Comparison of ENCODE assay signal across 8 cellular contexts in the genomic region with DNA sequence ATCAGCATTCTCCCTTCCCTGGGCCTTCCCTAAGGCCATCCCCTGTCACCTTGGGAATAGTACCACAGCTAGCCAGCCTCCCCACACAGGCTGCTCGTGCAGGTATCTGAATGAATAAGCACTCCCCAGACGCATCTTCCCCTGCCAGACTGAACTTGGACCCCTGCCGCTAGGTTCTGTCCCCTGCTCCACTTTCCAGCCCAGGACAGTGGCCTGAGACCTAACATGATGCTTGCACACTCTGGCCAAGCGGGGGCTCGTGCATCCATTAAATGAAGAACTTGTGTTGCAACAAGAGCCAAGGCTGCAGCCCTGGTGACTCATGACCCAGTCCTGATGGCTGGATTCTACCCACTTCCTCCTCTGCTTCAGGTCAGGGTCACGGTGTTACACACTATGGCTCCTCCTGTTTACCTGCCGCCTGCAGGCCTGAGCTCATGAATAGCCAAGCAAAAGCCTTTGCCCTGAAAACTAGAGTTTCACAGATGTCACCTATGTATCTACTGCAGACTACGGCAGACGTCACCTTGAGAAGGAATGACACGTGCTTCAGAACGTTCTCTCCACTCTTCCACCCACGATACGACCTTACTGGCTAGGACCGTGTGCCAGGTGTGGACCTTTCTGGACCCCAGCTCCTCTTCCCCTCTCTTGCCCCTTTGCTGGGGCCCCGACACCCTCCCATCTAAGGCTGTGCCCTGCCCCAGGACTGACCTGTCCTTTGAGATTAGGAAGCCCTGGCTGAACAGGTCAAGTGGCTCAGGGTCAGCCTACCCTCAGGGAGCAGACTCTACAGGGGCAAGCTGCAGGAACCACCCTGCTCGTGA. TPM values are rescaled to one million over a fixed set of nuclear protein-coding genes. Genes with fewer than 3 reads are reported as not detected.
DNase-seq lines count a peak whose midpoint lies in the region; ATAC-seq and TF ChIP-seq lines count a peak whose summit lies in the region.

No MANE protein-coding gene starts in this region.

- H3K9me3 Mint-ChIP-seq in activated T-helper 1 cell treated with anti-CD3 and anti-CD28 coated beads, Interleukin-12 subunit alpha, Interleukin-12 subunit beta, Interleukin-2, Interleukin-4 antibody, amounts not matched to agents 30 ng/mL and 10 ng/mL and 1 ng/mL, durations not matched to agents 14 hours and 24 hours and 36 hours: no peaks in the 10 kb centered on the region

- DNase-seq in 8988T: peak; percentile 42
- DNase-seq in HK-2 (ENCODE audit: unreplicated experiment): peak; percentile 42
- no peak for DNase-seq in activated T-helper 1 cell treated with anti-CD3 and anti-CD28 coated beads, Interleukin-12 subunit alpha, Interleukin-12 subunit beta, Interleukin-2, Interleukin-4 antibody, amounts not matched to agents 30 ng/mL and 10 ng/mL and 1 ng/mL, durations not matched to agents 14 hours and 24 hours and 36 hours (ENCODE audit: low spot score)
- DNase-seq in left lung: peak; percentile 52 to 72
- DNase-seq in GOT3 (lab: John Stamatoyannopoulos, UW): no peak
- no peak for DNase-seq in NCI-H1417 (lab: John Stamatoyannopoulos, UW)
- no peak for DNase-seq in epidermal melanocyte (ENCODE audit: insufficient read length, low spot score)

- TF ChIP-seq CTCF in left lung (IDR thresholded peaks at IDR 0.05): no peak

- no peaks in the 10 kb centered on the region for H3K36me3 Mint-ChIP-seq in activated T-helper 1 cell treated with anti-CD3 and anti-CD28 coated beads, Interleukin-12 subunit alpha, Interleukin-12 subunit beta, Interleukin-2, Interleukin-4 antibody, amounts not matched to agents 30 ng/mL and 10 ng/mL and 1 ng/mL, durations not matched to agents 14 hours and 24 hours and 36 hours (ENCODE audit: low read depth)

- no peaks in the 10 kb centered on the region for H3K9me3 ChIP-seq in left lung

- no peak overlapping the region for H3K27ac ChIP-seq in left lung

- intact Hi-C loops in activated T-helper 1 cell treated with anti-CD3 and anti-CD28 coated beads, Interleukin-12 subunit alpha, Interleukin-12 subunit beta, Interleukin-2, Interleukin-4 antibody, amounts not matched to agents 30 ng/mL and 10 ng/mL and 1 ng/mL, durations not matched to agents 14 hours and 24 hours and 36 hours (cut with micrococcal nuclease): no loop called here
- intact Hi-C loops in left lung (cut with DNase I): no loop called here

- ATAC-seq in GM18867 (IDR thresholded peaks at IDR 0.05; ENCODE audit: unreplicated experiment): peak; percentile 70
- ATAC-seq in left lung: peak; percentile 78

- H3K4me3 ChIP-seq in left lung: no peak overlapping the region

- H3K4me1 ChIP-seq in left lung: peaks cover 0 to 19% of the 10 kb centered on the region in 2 donors

- peaks cover 38% of the 10 kb centered on the region for H3K4me1 Mint-ChIP-seq in activated T-helper 1 cell treated with anti-CD3 and anti-CD28 coated beads, Interleukin-12 subunit alpha, Interleukin-12 subunit beta, Interleukin-2, Interleukin-4 antibody, amounts not matched to agents 30 ng/mL and 10 ng/mL and 1 ng/mL, durations not matched to agents 14 hours and 24 hours and 36 hours (ENCODE audit: low read depth)

- no peaks in the 10 kb centered on the region for H3K27me3 ChIP-seq in left lung

- H3K27ac Mint-ChIP-seq in activated T-helper 1 cell treated with anti-CD3 and anti-CD28 coated beads, Interleukin-12 subunit alpha, Interleukin-12 subunit beta, Interleukin-2, Interleukin-4 antibody, amounts not matched to agents 30 ng/mL and 10 ng/mL and 1 ng/mL, durations not matched to agents 14 hours and 24 hours and 36 hours: peak overlapping the region; percentile 50

- H3K4me3 Mint-ChIP-seq in activated T-helper 1 cell treated with anti-CD3 and anti-CD28 coated beads, Interleukin-12 subunit alpha, Interleukin-12 subunit beta, Interleukin-2, Interleukin-4 antibody, amounts not matched to agents 30 ng/mL and 10 ng/mL and 1 ng/mL, durations not matched to agents 14 hours and 24 hours and 36 hours: no peak overlapping the region

- no peaks in the 10 kb centered on the region for H3K36me3 ChIP-seq in left lung

- peaks cover 3% of the 10 kb centered on the region for H3K27me3 Mint-ChIP-seq in activated T-helper 1 cell treated with anti-CD3 and anti-CD28 coated beads, Interleukin-12 subunit alpha, Interleukin-12 subunit beta, Interleukin-2, Interleukin-4 antibody, amounts not matched to agents 30 ng/mL and 10 ng/mL and 1 ng/mL, durations not matched to agents 14 hours and 24 hours and 36 hours (ENCODE audit: insufficient read depth)

RNA-seq across cellular contexts. Expression of a gene that starts 6.5 kb away (rescaled TPM):
- total RNA-seq in activated T-helper 1 cell treated with anti-CD3 and anti-CD28 coated beads, Interleukin-12 subunit alpha, Interleukin-12 subunit beta, Interleukin-2, Interleukin-4 antibody, amounts not matched to agents 30 ng/mL and 10 ng/mL and 1 ng/mL, durations not matched to agents 14 hours and 24 hours and 36 hours: 12.7 and 14.6 TPM in 2 replicates
- 10 to 100 TPM; 12.9 to 19.6 TPM for total RNA-seq in left lung

RNA-seq across cellular contexts. Expression of a gene that starts 24.7 kb away (rescaled TPM):
- 89.2 and 90.9 TPM in 2 replicates for total RNA-seq in activated T-helper 1 cell treated with anti-CD3 and anti-CD28 coated beads, Interleukin-12 subunit alpha, Interleukin-12 subunit beta, Interleukin-2, Interleukin-4 antibody, amounts not matched to agents 30 ng/mL and 10 ng/mL and 1 ng/mL, durations not matched to agents 14 hours and 24 hours and 36 hours
- 10 to 100 TPM; 54.1 to 66.5 TPM for total RNA-seq in left lung

Comparison
In these comparisons a context has a peak if more than half of its experiments do, and no peak if none do; other contexts are left out.
1. DNase-seq: peak in 8988T (single experiment), HK-2 (single experiment) and left lung (2 of 2); none in activated T-helper 1 cell treated with anti-CD3 and anti-CD28 coated beads, Interleukin-12 subunit alpha, Interleukin-12 subunit beta, Interleukin-2, Interleukin-4 antibody, amounts not matched to agents 30 ng/mL and 10 ng/mL and 1 ng/mL, durations not matched to agents 14 hours and 24 hours and 36 hours (single experiment), GOT3 (single experiment), NCI-H1417 (0 of 3) and epidermal melanocyte (single experiment).